In genomic region chr3:48446425-48447193, GRCh38 we compare ENCODE assay signal across 1 cellular context.
TF ChIP-seq lines count a peak whose summit lies in the region.

Gene ATRIP (plus strand): TSS chr3:48446737. CDS start chr3:48446846, 109 bp downstream.

TF ChIP-seq in K562, 482 proteins besides CTCF, POLR2A, EP300 and RAD21 (continued from another document and continues in another):
- no peak for TF ChIP-seq ZBTB26 (CRISPR knock-in tag; IDR thresholded peaks at IDR 0.05)
- TF ChIP-seq PML (IDR thresholded peaks at IDR 0.05; ENCODE audit: low read length): 0 out of 2 replicates have a peak, but pooled peaks have one; percentile 33
- no peak for TF ChIP-seq ZKSCAN3 (CRISPR knock-in tag; IDR thresholded peaks at IDR 0.05)
- TF ChIP-seq RBM34 (IDR thresholded peaks at IDR 0.05; ENCODE audit: borderline replicate concordance, insufficient read depth, low read length): no peak
- TF ChIP-seq GTF3C2 (IDR thresholded peaks at IDR 0.05; ENCODE audit: borderline replicate concordance, extremely low read depth, insufficient read length): no peak
- TF ChIP-seq FOXK1 (CRISPR knock-in tag; IDR thresholded peaks at IDR 0.05; ENCODE audit: borderline replicate concordance): no peak
- TF ChIP-seq PURB (CRISPR knock-in tag; IDR thresholded peaks at IDR 0.05; ENCODE audit: low read depth): no peak
- TF ChIP-seq NKRF (IDR thresholded peaks at IDR 0.05; ENCODE audit: borderline replicate concordance): peak; percentile 71; the same call in 1 of the 2 replicates
- peak in 1 of 2 experiments; percentile 74; a peak in 2 of 4 replicates for TF ChIP-seq ZNF639 (CRISPR knock-in tag; conservative IDR thresholded peaks at IDR 0.05 in 1 of 2, IDR thresholded peaks at IDR 0.05 in 1 of 2)
- TF ChIP-seq MECOM (CRISPR knock-in tag; IDR thresholded peaks at IDR 0.05): no peak
- no peak for TF ChIP-seq PRDM10 (IDR thresholded peaks at IDR 0.05; ENCODE audit: partially characterized antibody)
- TF ChIP-seq MAFK (IDR thresholded peaks at IDR 0.05; ENCODE audit: low read length): no peak
- TF ChIP-seq PHF8 (IDR thresholded peaks at IDR 0.05; ENCODE audit: borderline replicate concordance, low read length): peak; percentile 95; the same call in 1 of the 2 replicates
- TF ChIP-seq MYC (IDR thresholded peaks at IDR 0.05; ENCODE audit: low read depth, low read length): peak; percentile 76
- no peak for TF ChIP-seq MYC (CRISPR knock-in tag; IDR thresholded peaks at IDR 0.05; ENCODE audit: borderline replicate concordance, low read depth)
- no peak for TF ChIP-seq RHOXF2B (CRISPR knock-in tag; conservative IDR thresholded peaks at IDR 0.05)
- TF ChIP-seq FOXJ2 (tag; IDR thresholded peaks at IDR 0.05): no peak
- no peak for TF ChIP-seq ZNF609 (CRISPR knock-in tag; IDR thresholded peaks at IDR 0.05; ENCODE audit: borderline replicate concordance)
- TF ChIP-seq L3MBTL2 (IDR thresholded peaks at IDR 0.05): peak; percentile 92
- TF ChIP-seq KDM1A (IDR thresholded peaks at IDR 0.05): no peak
- 0 out of 4 replicates have a peak, but pooled peaks of 1 of the 2 experiments have one; percentile 40 for TF ChIP-seq BCLAF1 (IDR thresholded peaks at IDR 0.05; ENCODE audit: borderline replicate concordance in 1 of 2, control insufficient read depth in 1 of 2, low read depth in 2 of 2, low read length in 1 of 2)
- TF ChIP-seq RBM22 (IDR thresholded peaks at IDR 0.05; ENCODE audit: low read depth, low read length, poor library complexity, severe bottlenecking): no peak
- no peak for TF ChIP-seq EHMT2 (IDR thresholded peaks at IDR 0.05)
- TF ChIP-seq SNRNP70 (optimal IDR thresholded peaks at IDR 0.05; ENCODE audit: low read depth, low read length): no peak
- no peak for TF ChIP-seq ZNF77 (CRISPR knock-in tag; IDR thresholded peaks at IDR 0.05)
- peak; percentile 44; the same call in 1 of the 2 replicates for TF ChIP-seq CREB3L1 (IDR thresholded peaks at IDR 0.05; ENCODE audit: borderline replicate concordance, low read depth)
- TF ChIP-seq GATA2 (CRISPR knock-in tag; IDR thresholded peaks at IDR 0.05): no peak
- no peak for TF ChIP-seq MCM5 (IDR thresholded peaks at IDR 0.05; ENCODE audit: low read depth)
- TF ChIP-seq ELF2 (CRISPR knock-in tag; IDR thresholded peaks at IDR 0.05): no peak
